Comparison of ENCODE assay signal across 1 cellular context in genomic region chr2:218996937-218997336, GRCh38.
TF ChIP-seq lines count a peak whose summit lies in the region.

No MANE protein-coding gene starts in this region.

TF ChIP-seq in A549, 52 proteins besides CTCF, POLR2A, EP300 and RAD21 (continued from another document):
- no peak for TF ChIP-seq HMGXB4 (CRISPR knock-in tag; IDR thresholded peaks at IDR 0.05; ENCODE audit: borderline replicate concordance)
- TF ChIP-seq HOXB13 (CRISPR knock-in tag; IDR thresholded peaks at IDR 0.05; ENCODE audit: low read depth), result no peak
TF ChIP-seq in A549: peak in this region for 0.
